3 cellular contexts compared by ENCODE assay signal in the genomic region with DNA sequence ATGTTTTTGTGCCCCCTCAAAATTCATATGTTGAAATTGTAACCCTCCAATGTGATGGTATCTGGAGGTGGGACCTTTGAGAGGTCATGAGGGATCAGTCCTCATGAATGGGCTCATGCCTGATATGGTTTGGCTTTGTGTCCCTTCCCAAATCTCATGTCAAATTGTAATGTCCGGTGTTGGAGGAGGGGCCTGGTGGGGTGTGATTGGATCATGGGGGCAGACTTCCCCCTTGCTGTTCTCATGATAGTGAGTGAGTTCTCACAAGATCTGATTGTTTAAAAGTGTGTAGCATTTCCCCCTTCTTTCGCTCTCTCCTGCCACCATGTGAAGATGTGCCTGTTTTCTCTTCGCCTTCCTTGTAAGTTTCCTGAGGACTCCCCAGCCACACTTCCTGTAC.
"Had no signal": no experiment of that assay in that cellular context is flagged by ENCODE, and none has a peak within 500 bp of the region (broad histone marks: within the 10 kb centered on the region; RNA-seq: fewer than 3 reads in every experiment).

No MANE protein-coding gene starts in this region.

- ATAC-seq: GM12878 had no signal

- H3K4me3 ChIP-seq: GM12878 had no signal

- DNase-seq: GDM1, GF-D8 had no signal
